ENCODE assay signal across 8 cellular contexts in genomic region chr11:115505165-115505564, GRCh38. TPM values are rescaled to one million over a fixed set of nuclear protein-coding genes. Genes with fewer than 3 reads are reported as not detected.
DNase-seq lines count a peak whose midpoint lies in the region; ATAC-seq and TF ChIP-seq lines count a peak whose summit lies in the region.

No MANE protein-coding gene starts in this region.

- TF ChIP-seq EP300 in tibial nerve (IDR thresholded peaks at IDR 0.05) = no peak

- H3K4me1 Mint-ChIP-seq in activated T-cell treated with anti-CD3 and anti-CD28 coated beads, Interleukin-2, amount 50 U/mL, for 72 hours (ENCODE audit: low read depth) = peaks cover 8% of the 10 kb centered on the region
- H3K4me1 Mint-ChIP-seq in stimulated activated naive B cell treated with anti-CD40 and anti-IgM and Interleukin-4, amounts not matched to agents 10 μg/mL and 1 μg/mL and 100 μg/mL, for 72 hours = peaks cover 3 to 13% of the 10 kb centered on the region in 2 donors

- peaks cover 0 to 17% (median 1%) of the 10 kb centered on the region in 4 donors for H3K4me1 ChIP-seq in right lobe of liver
- peaks cover 0 to 41% (median 8%) of the 10 kb centered on the region in 4 donors for H3K4me1 ChIP-seq in tibial nerve

- intact Hi-C loops in right lobe of liver (cut with DNase I) = loop anchor here in 1 of 2 donors (10.0 kb wide), 1 partner anchor 170 kb away; no protein-coding TSS in a partner anchor

- peak overlapping the region; percentile 82 to 90 for H3K4me3 Mint-ChIP-seq in activated T-cell treated with anti-CD3 and anti-CD28 coated beads, Interleukin-2, amount 50 U/mL, for 72 hours
- peak overlapping the region in 1 of 2 donors; percentile 11 for H3K4me3 Mint-ChIP-seq in stimulated activated naive B cell treated with anti-CD40 and anti-IgM and Interleukin-4, amounts not matched to agents 10 μg/mL and 1 μg/mL and 100 μg/mL, for 72 hours

- H3K9me3 ChIP-seq in right lobe of liver (no peaks in the 10 kb centered on the region), tibial nerve (no peaks in the 10 kb centered on the region)

- no peaks in the 10 kb centered on the region for H3K36me3 ChIP-seq in right lobe of liver
- no peaks in the 10 kb centered on the region for H3K36me3 ChIP-seq in tibial nerve

- ATAC-seq in activated T-cell treated with anti-CD3 and anti-CD28 coated beads, Interleukin-2, amount 50 U/mL, for 72 hours (replicated peaks in 1 of 2) = no peak
- ATAC-seq in right lobe of liver = peak in 1 of 4 donors; percentile 2
- no peak for ATAC-seq in stimulated activated naive B cell treated with anti-CD40 and anti-IgM and Interleukin-4, amounts not matched to agents 10 μg/mL and 1 μg/mL and 100 μg/mL, for 72 hours (replicated peaks)

- no peak for DNase-seq in activated T-cell treated with anti-CD3 and anti-CD28 coated beads, Interleukin-2, amount 50 U/mL, for 72 hours
- DNase-seq in activated T-cell treated with anti-CD3 and anti-CD28 coated beads, Interleukin-2, amount 50 U/mL, for 1 hour = no peak
- DNase-seq in astrocyte of the hippocampus (ENCODE audit: low read depth, low spot score) = peak; percentile 24
- DNase-seq in right lobe of liver = peak in 1 of 3 donors; percentile 32
- DNase-seq in tibial nerve (ENCODE audit: low spot score in 2 of 2) = no peak
- no peak for DNase-seq in stimulated activated CD4-positive, alpha-beta T cell treated with anti-CD3 and anti-CD28 coated beads, Interleukin-4, amount 100 ng/mL, for 1 hour
- DNase-seq in stimulated activated naive B cell treated with anti-CD40 and anti-IgM and Interleukin-4, amounts not matched to agents 10 μg/mL and 1 μg/mL and 100 μg/mL, for 72 hours = no peak
- no peak for DNase-seq in stimulated activated CD4-positive, alpha-beta T cell treated with anti-CD3 and anti-CD28 coated beads, Interleukin-4, amount 100 ng/mL, for 24 hours

- H3K36me3 Mint-ChIP-seq in activated T-cell treated with anti-CD3 and anti-CD28 coated beads, Interleukin-2, amount 50 U/mL, for 72 hours (ENCODE audit: insufficient read depth in 2 of 2) = peaks cover 2 to 3% of the 10 kb centered on the region in 2 donors
- no peaks in the 10 kb centered on the region for H3K36me3 Mint-ChIP-seq in stimulated activated naive B cell treated with anti-CD40 and anti-IgM and Interleukin-4, amounts not matched to agents 10 μg/mL and 1 μg/mL and 100 μg/mL, for 72 hours

- H3K27me3 ChIP-seq in right lobe of liver (no peaks in the 10 kb centered on the region), tibial nerve (peaks cover 0 to 23% of the 10 kb centered on the region in 2 donors)

- TF ChIP-seq CTCF in right lobe of liver (IDR thresholded peaks at IDR 0.05) = no peak
- TF ChIP-seq CTCF in tibial nerve (IDR thresholded peaks at IDR 0.05) = no peak

- H3K9me3 Mint-ChIP-seq in activated T-cell treated with anti-CD3 and anti-CD28 coated beads, Interleukin-2, amount 50 U/mL, for 72 hours = no peaks in the 10 kb centered on the region
- peaks cover 0 to 6% of the 10 kb centered on the region in 2 donors for H3K9me3 Mint-ChIP-seq in stimulated activated naive B cell treated with anti-CD40 and anti-IgM and Interleukin-4, amounts not matched to agents 10 μg/mL and 1 μg/mL and 100 μg/mL, for 72 hours

- H3K4me3 ChIP-seq in right lobe of liver (peak overlapping the region; percentile 69 to 71 (median 69)), tibial nerve (peak overlapping the region; percentile 50 to 62 (median 60))

- no peak for TF ChIP-seq POLR2A in right lobe of liver (IDR thresholded peaks at IDR 0.05)
- no peak for TF ChIP-seq POLR2A in tibial nerve (IDR thresholded peaks at IDR 0.05)

- H3K27ac ChIP-seq in right lobe of liver (peak overlapping the region; percentile 83 to 92 (median 88)), tibial nerve (peak overlapping the region; percentile 55 to 88 (median 78))

- peaks cover 39% of the 10 kb centered on the region for H3K27me3 Mint-ChIP-seq in activated T-cell treated with anti-CD3 and anti-CD28 coated beads, Interleukin-2, amount 50 U/mL, for 72 hours (ENCODE audit: low read depth)
- H3K27me3 Mint-ChIP-seq in stimulated activated naive B cell treated with anti-CD40 and anti-IgM and Interleukin-4, amounts not matched to agents 10 μg/mL and 1 μg/mL and 100 μg/mL, for 72 hours = peaks cover 33 to 55% of the 10 kb centered on the region in 2 donors

- no peak overlapping the region for H3K27ac Mint-ChIP-seq in activated T-cell treated with anti-CD3 and anti-CD28 coated beads, Interleukin-2, amount 50 U/mL, for 72 hours
- H3K27ac Mint-ChIP-seq in stimulated activated naive B cell treated with anti-CD40 and anti-IgM and Interleukin-4, amounts not matched to agents 10 μg/mL and 1 μg/mL and 100 μg/mL, for 72 hours = no peak overlapping the region

- WGBS in right lobe of liver (ENCODE audit: insufficient coverage, low coverage, low lambda C conversion rate, missing lambda C conversion rate) = 0% methylated on average over 10 of the region's 10 CpGs
- 18 to 22% methylated on average over 10 of the region's 10 CpGs for WGBS in tibial nerve, 2 donors

RNA-seq across cellular contexts. Expression of gene CADM1, which starts 0.9 kb away (rescaled TPM):
- total RNA-seq in activated T-cell treated with anti-CD3 and anti-CD28 coated beads, Interleukin-2, amount 50 U/mL, for 72 hours = 1 to 10 TPM; 1.7 to 2.1 TPM
- total RNA-seq in right lobe of liver = 10 to 100 TPM; 21.1 to 56.7 (median 30.6) TPM
- total RNA-seq in tibial nerve = 10 to 100 TPM; 17.1 to 49.8 (median 30.7) TPM

Comparison
In these comparisons a context has a peak if more than half of its experiments do, and no peak if none do; other contexts are left out.
1. RNA of gene CADM1, which starts 0.9 kb away (total RNA-seq): 17.1 to 49.8 TPM in tibial nerve and 21.1 to 56.7 TPM in right lobe of liver; 1.7 to 2.1 TPM in activated T-cell treated with anti-CD3 and anti-CD28 coated beads, Interleukin-2, amount 50 U/mL, for 72 hours; every median in the first group is over 4 times any median in the second.